Comparison of ENCODE assay signal across 7 cellular contexts in genomic region chr4:151117371-151117962, GRCh38. TPM values are rescaled to one million over a fixed set of nuclear protein-coding genes. Genes with fewer than 3 reads are reported as not detected.
DNase-seq lines count a peak whose midpoint lies in the region; ATAC-seq and TF ChIP-seq lines count a peak whose summit lies in the region.

No MANE protein-coding gene starts in this region.

- H3K9me3 Mint-ChIP-seq in activated naive CD8-positive, alpha-beta T cell treated with anti-CD3 and anti-CD28 coated beads, Interleukin-2, amount 50 U/mL, for 24 hours: no peaks in the 10 kb centered on the region

- H3K36me3 Mint-ChIP-seq in activated naive CD8-positive, alpha-beta T cell treated with anti-CD3 and anti-CD28 coated beads, Interleukin-2, amount 50 U/mL, for 24 hours (ENCODE audit: low read depth): peaks cover 7% of the 10 kb centered on the region

- H3K27me3 Mint-ChIP-seq in activated naive CD8-positive, alpha-beta T cell treated with anti-CD3 and anti-CD28 coated beads, Interleukin-2, amount 50 U/mL, for 24 hours: no peaks in the 10 kb centered on the region

- H3K4me3 ChIP-seq in GM12864 (ENCODE audit: low read depth, low read length) (no peak overlapping the region), HUES48 (ENCODE audit: low read depth, low read length) (no peak overlapping the region), OCI-LY3 (ENCODE audit: low read length) (no peak overlapping the region), cardiac muscle cell (no peak overlapping the region), psoas muscle (no peak overlapping the region)

- H3K9me3 ChIP-seq in HUES48 (ENCODE audit: control insufficient read depth, insufficient read depth, low read length) (no peaks in the 10 kb centered on the region), OCI-LY3 (ENCODE audit: insufficient read depth, low read length) (no peaks in the 10 kb centered on the region), cardiac muscle cell (ENCODE audit: low read depth) (no peaks in the 10 kb centered on the region), psoas muscle (no peaks in the 10 kb centered on the region)

- H3K9ac ChIP-seq in HUES48 (ENCODE audit: low read depth, low read length) (no peak overlapping the region), OCI-LY3 (ENCODE audit: low read length) (no peak overlapping the region)

- TF ChIP-seq CTCF in GM12864 (IDR thresholded peaks at IDR 0.05; ENCODE audit: low read depth, low read length, missing control alignments) (peak; percentile 72), OCI-LY3 (IDR thresholded peaks at IDR 0.05; ENCODE audit: low read depth, low read length) (peak; percentile 98), cardiac muscle cell (IDR thresholded peaks at IDR 0.05; ENCODE audit: low read depth, low read length) (peak; percentile 69), psoas muscle (IDR thresholded peaks at IDR 0.05) (peak; percentile 68)

- peak; percentile 82 for ATAC-seq in GM21717 (IDR thresholded peaks at IDR 0.05; ENCODE audit: unreplicated experiment)
- peak; percentile 56 for ATAC-seq in activated naive CD8-positive, alpha-beta T cell treated with anti-CD3 and anti-CD28 coated beads, Interleukin-2, amount 50 U/mL, for 24 hours
- ATAC-seq in psoas muscle: peak; percentile 55 to 86 (median 77)

- DNase-seq in GM12864 (ENCODE audit: low read depth) (peak; percentile 34), cardiac muscle cell (ENCODE audit: low read depth in 1 of 2, low spot score in 1 of 2) (peak; percentile 80), psoas muscle (no peak)
- DNase-seq in activated naive CD8-positive, alpha-beta T cell treated with anti-CD3 and anti-CD28 coated beads, Interleukin-2, amount 50 U/mL, for 24 hours: peak; percentile 52

- H4K20me1 ChIP-seq in OCI-LY3 (ENCODE audit: insufficient read depth, low read length): no peaks in the 10 kb centered on the region

- peak overlapping the region; percentile 10; the same call in 1 of the 2 replicates for H3K4me2 ChIP-seq in OCI-LY3 (ENCODE audit: low read length)

- 34 to 41% (median 36%) methylated on average over 14 of the region's 14 CpGs for WGBS in psoas muscle, 3 donors

- H3K4me3 Mint-ChIP-seq in activated naive CD8-positive, alpha-beta T cell treated with anti-CD3 and anti-CD28 coated beads, Interleukin-2, amount 50 U/mL, for 24 hours: no peak overlapping the region

- no peaks in the 10 kb centered on the region for H3K27me3 ChIP-seq in HUES48 (ENCODE audit: control insufficient read depth, insufficient read depth, low read length)
- no peaks in the 10 kb centered on the region for H3K27me3 ChIP-seq in OCI-LY3 (ENCODE audit: low read depth, low read length)
- no peaks in the 10 kb centered on the region for H3K27me3 ChIP-seq in cardiac muscle cell
- H3K27me3 ChIP-seq in psoas muscle (ENCODE audit: insufficient read depth in 3 of 3, low read length in 2 of 3): no peaks in the 10 kb centered on the region

- H3K27ac ChIP-seq in HUES48 (ENCODE audit: low read depth, low read length) (peak overlapping the region; percentile 51), OCI-LY3 (ENCODE audit: low read length) (no peak overlapping the region), cardiac muscle cell (no peak overlapping the region), psoas muscle (peak overlapping the region; percentile 39)

- no peaks in the 10 kb centered on the region for H3K79me2 ChIP-seq in OCI-LY3 (ENCODE audit: low read length)

- no peak overlapping the region for H3K27ac Mint-ChIP-seq in activated naive CD8-positive, alpha-beta T cell treated with anti-CD3 and anti-CD28 coated beads, Interleukin-2, amount 50 U/mL, for 24 hours

- H3K36me3 ChIP-seq in HUES48 (ENCODE audit: control insufficient read depth, insufficient read depth, low read length) (peaks cover 39% of the 10 kb centered on the region), OCI-LY3 (replicated peaks; ENCODE audit: low read depth, low read length) (peaks cover 12% of the 10 kb centered on the region), cardiac muscle cell (peaks cover 9% of the 10 kb centered on the region), psoas muscle (ENCODE audit: insufficient read depth in 1 of 2, low read depth in 1 of 2) (peaks cover 0 to 44% of the 10 kb centered on the region in 2 donors)

- H3K4me1 ChIP-seq in HUES48 (ENCODE audit: control insufficient read depth, insufficient read depth, low read length) (no peaks in the 10 kb centered on the region), OCI-LY3 (ENCODE audit: low read length) (peaks cover 4% of the 10 kb centered on the region), cardiac muscle cell (ENCODE audit: low read depth) (no peaks in the 10 kb centered on the region), psoas muscle (no peaks in the 10 kb centered on the region)

- H2AFZ ChIP-seq in OCI-LY3 (ENCODE audit: low read depth, low read length): no peak overlapping the region

- intact Hi-C loops in psoas muscle (cut with DNase I): loop anchor here in 1 of 2 donors (10.0 kb wide), 1 partner anchor 247 kb away; no protein-coding TSS in a partner anchor

- peaks cover 3% of the 10 kb centered on the region for H3K4me1 Mint-ChIP-seq in activated naive CD8-positive, alpha-beta T cell treated with anti-CD3 and anti-CD28 coated beads, Interleukin-2, amount 50 U/mL, for 24 hours

RNA-seq across cellular contexts. Expression of gene RPS3A, which starts 18.0 kb away (rescaled TPM):
- total RNA-seq in cardiac muscle cell (2,319 and 2,328 TPM in 2 replicates), psoas muscle (1,000 to 10,000 TPM in 1 of 4 donors, 100 to 1,000 TPM in 3; 841 to 1,071 (median 926) TPM)
- polyA plus RNA-seq in cardiac muscle cell (872 and 1,034 TPM in 2 replicates), psoas muscle (1,000 to 10,000 TPM; 1,821 to 2,333 (median 2,087) TPM)

Comparison
In these comparisons a context has a peak if more than half of its experiments do, and no peak if none do; other contexts are left out.
1. DNase-seq: peak in GM12864 (single experiment), activated naive CD8-positive, alpha-beta T cell treated with anti-CD3 and anti-CD28 coated beads, Interleukin-2, amount 50 U/mL, for 24 hours (single experiment) and cardiac muscle cell (2 of 2); none in psoas muscle (0 of 2).
2. H3K27ac ChIP-seq: peak in HUES48 (single experiment) and psoas muscle (single experiment); none in OCI-LY3 (single experiment) and cardiac muscle cell (single experiment).
3. Peak in every context shown above with its lines, with median percentiles within 50 percentile points of each other: CTCF ChIP-seq and ATAC-seq.